10 cellular contexts compared by ENCODE assay signal in the genomic region with DNA sequence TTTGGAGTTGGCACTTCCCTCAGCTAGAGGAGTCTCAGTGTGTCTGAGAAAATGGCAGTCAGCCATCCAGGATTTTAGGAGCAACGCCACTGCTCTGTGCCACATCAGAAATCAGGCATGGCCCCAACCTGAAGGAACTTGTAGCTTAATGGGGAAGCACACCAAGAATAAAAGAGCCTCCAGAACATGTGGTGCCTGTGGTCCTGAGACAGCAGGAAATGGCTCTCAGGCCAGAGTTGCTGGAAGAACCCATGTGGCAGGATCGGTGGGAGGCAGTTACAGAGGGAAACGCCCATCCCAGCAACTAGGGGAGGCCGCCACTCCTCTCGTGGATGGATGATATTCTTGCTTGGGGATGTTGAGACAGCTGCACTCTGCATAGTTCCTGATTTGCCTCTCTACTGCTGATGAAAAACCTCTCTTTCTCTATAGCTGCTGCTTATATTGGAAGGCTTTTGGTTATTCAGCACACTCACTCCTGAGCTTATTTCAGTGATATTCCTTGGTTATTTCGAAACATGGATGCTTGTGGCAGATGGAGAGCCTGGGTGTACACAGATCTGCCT. TPM values are rescaled to one million over a fixed set of nuclear protein-coding genes. Genes with fewer than 3 reads are reported as not detected.
A peak's percentile ranks its signal among the peaks of the same experiment; 100 is the strongest.
DNase-seq lines count a peak whose midpoint lies in the region; ATAC-seq and TF ChIP-seq lines count a peak whose summit lies in the region.
"Had no signal": no experiment of that assay in that cellular context is flagged by ENCODE, and none has a peak within 500 bp of the region (broad histone marks: within the 10 kb centered on the region; RNA-seq: fewer than 3 reads in every experiment).

No MANE protein-coding gene starts in this region.

- no peak overlapping the region for H3K18ac ChIP-seq in mesendoderm (ENCODE audit: low read length)

- no peak for TF ChIP-seq CTCF in activated CD8-positive, alpha-beta T cell treated with anti-CD3 and anti-CD28 coated beads for 36 hours (IDR thresholded peaks at IDR 0.05)
- TF ChIP-seq CTCF in testis (IDR thresholded peaks at IDR 0.05) = no peak

- H3K4me2 ChIP-seq in mesendoderm (ENCODE audit: low read length) = no peak overlapping the region
- H3K4me2 ChIP-seq: BLaER1 treated with 17β-estradiol and CSF1 and Interleukin-3, amounts not matched to agents 10 nM and 100 nM had no signal

- no peak for TF ChIP-seq POLR2A in testis (IDR thresholded peaks at IDR 0.05)

- H3K56ac ChIP-seq in mesendoderm (ENCODE audit: low read length) = no peak overlapping the region

- DNase-seq in activated CD8-positive, alpha-beta T cell treated with anti-CD3 and anti-CD28 coated beads for 36 hours = no peak
- DNase-seq in activated CD8-positive, alpha-beta T cell treated with anti-CD3 and anti-CD28 coated beads, Interleukin-2, amount 10 ng/mL, durations not matched to agents 7 days and 5 days = no peak
- peak; percentile 91 for DNase-seq in amniotic epithelial cell (ENCODE audit: low read depth)
- peak; percentile 72 for DNase-seq in iris pigment epithelial cell (ENCODE audit: low read depth)
- DNase-seq in testis = peak; percentile 7
- DNase-seq in mesendoderm = no peak
- no peak for DNase-seq in NCI-H1105 treated with DMSO at 0.1 percent for 48 hours (lab: John Stamatoyannopoulos, UW)
- DNase-seq: stimulated activated CD4-positive, alpha-beta T cell treated with anti-CD3 and anti-CD28 coated beads, Interleukin-1b, Interleukin-23, amount 100 ng/mL, for 48 hours had no signal

- no peak overlapping the region for H4K8ac ChIP-seq in mesendoderm (ENCODE audit: low read depth, low read length)

- H3K9me3 ChIP-seq in testis = no peaks in the 10 kb centered on the region
- H3K9me3 ChIP-seq: BLaER1 treated with 17β-estradiol and CSF1 and Interleukin-3, amounts not matched to agents 10 nM and 100 nM had no signal

- POLR2A ChIA-PET in activated CD8-positive, alpha-beta T cell treated with anti-CD3 and anti-CD28 coated beads for 36 hours (lab: Charles Lee) = interaction anchor here (0.8 to 1.2 kb wide), 3 partner anchors 18 to 761 kb away, joined by 3 read pairs; a partner anchor contains a TSS
- POLR2A ChIA-PET in activated CD8-positive, alpha-beta T cell treated with anti-CD3 and anti-CD28 coated beads, Interleukin-2, amount 10 ng/mL, durations not matched to agents 7 days and 5 days (lab: Charles Lee) = interaction anchor here (1.1 kb wide), 1 partner anchor 10 kb away, joined by 3 read pairs; no protein-coding TSS in a partner anchor

- 57 to 81% methylated on average over 4 to 6 of the region's 6 CpGs for WGBS in testis, 2 donors
- no CpG with 5 or more reads among the region's 6 CpGs for WGBS in mesendoderm (ENCODE audit: extremely low coverage, insufficient coverage, low lambda C conversion rate)

- H2AK5ac ChIP-seq in mesendoderm (ENCODE audit: low read length) = no peak overlapping the region

- H3K4me3 Mint-ChIP-seq in activated CD8-positive, alpha-beta T cell treated with anti-CD3 and anti-CD28 coated beads for 36 hours = no peak overlapping the region
- no peak overlapping the region for H3K4me3 Mint-ChIP-seq in activated CD8-positive, alpha-beta T cell treated with anti-CD3 and anti-CD28 coated beads, Interleukin-2, amount 10 ng/mL, durations not matched to agents 7 days and 5 days

- H2BK15ac ChIP-seq in mesendoderm (replicated peaks; ENCODE audit: low read depth) = no peak overlapping the region

- H4K5ac ChIP-seq in mesendoderm (ENCODE audit: low read length) = no peak overlapping the region

- peaks cover 40% of the 10 kb centered on the region for H3K36me3 Mint-ChIP-seq in activated CD8-positive, alpha-beta T cell treated with anti-CD3 and anti-CD28 coated beads for 36 hours (ENCODE audit: low read depth)
- H3K36me3 Mint-ChIP-seq in activated CD8-positive, alpha-beta T cell treated with anti-CD3 and anti-CD28 coated beads, Interleukin-2, amount 10 ng/mL, durations not matched to agents 7 days and 5 days (ENCODE audit: low read depth) = peaks cover 61% of the 10 kb centered on the region

- no peaks in the 10 kb centered on the region for H3K27me3 Mint-ChIP-seq in activated CD8-positive, alpha-beta T cell treated with anti-CD3 and anti-CD28 coated beads for 36 hours
- no peaks in the 10 kb centered on the region for H3K27me3 Mint-ChIP-seq in activated CD8-positive, alpha-beta T cell treated with anti-CD3 and anti-CD28 coated beads, Interleukin-2, amount 10 ng/mL, durations not matched to agents 7 days and 5 days (ENCODE audit: low read depth)

- no peak overlapping the region for H3K4me3 ChIP-seq in testis
- no peak overlapping the region for H3K4me3 ChIP-seq in mesendoderm (ENCODE audit: low read length)
- H3K4me3 ChIP-seq: BLaER1 treated with 17β-estradiol and CSF1 and Interleukin-3, amounts not matched to agents 10 nM and 100 nM had no signal

- no peaks in the 10 kb centered on the region for H3K79me1 ChIP-seq in mesendoderm (ENCODE audit: low read length)

- intact Hi-C loops in activated CD8-positive, alpha-beta T cell treated with anti-CD3 and anti-CD28 coated beads for 36 hours (cut with micrococcal nuclease) = no loop called here
- intact Hi-C loops in testis (cut with DNase I; ENCODE audit: low total_unique reads) = no loop called here

- H3K23ac ChIP-seq in mesendoderm (ENCODE audit: low read length) = no peak overlapping the region

- no peaks in the 10 kb centered on the region for H3K4me1 Mint-ChIP-seq in activated CD8-positive, alpha-beta T cell treated with anti-CD3 and anti-CD28 coated beads for 36 hours (ENCODE audit: low read depth)
- H3K4me1 Mint-ChIP-seq in activated CD8-positive, alpha-beta T cell treated with anti-CD3 and anti-CD28 coated beads, Interleukin-2, amount 10 ng/mL, durations not matched to agents 7 days and 5 days (ENCODE audit: low read depth) = no peaks in the 10 kb centered on the region

- no peak overlapping the region for H2BK120ac ChIP-seq in mesendoderm (ENCODE audit: low read depth, low read length)

- no peaks in the 10 kb centered on the region for H3K79me2 ChIP-seq in mesendoderm (ENCODE audit: control insufficient read depth, insufficient read depth, low read length)

- no peak for ATAC-seq in activated CD8-positive, alpha-beta T cell treated with anti-CD3 and anti-CD28 coated beads for 36 hours
- ATAC-seq in activated CD8-positive, alpha-beta T cell treated with anti-CD3 and anti-CD28 coated beads, Interleukin-2, amount 10 ng/mL, durations not matched to agents 7 days and 5 days = no peak
- no peak for ATAC-seq in HG03045 (IDR thresholded peaks at IDR 0.05; ENCODE audit: unreplicated experiment)

- H3K9me3 Mint-ChIP-seq in activated CD8-positive, alpha-beta T cell treated with anti-CD3 and anti-CD28 coated beads for 36 hours = no peaks in the 10 kb centered on the region
- H3K9me3 Mint-ChIP-seq in activated CD8-positive, alpha-beta T cell treated with anti-CD3 and anti-CD28 coated beads, Interleukin-2, amount 10 ng/mL, durations not matched to agents 7 days and 5 days (ENCODE audit: insufficient read depth) = no peaks in the 10 kb centered on the region

- no peaks in the 10 kb centered on the region for H3K27me3 ChIP-seq in testis
- no peaks in the 10 kb centered on the region for H3K27me3 ChIP-seq in mesendoderm (ENCODE audit: insufficient read depth, low read length, poor library complexity)
- H3K27me3 ChIP-seq: BLaER1 treated with 17β-estradiol and CSF1 and Interleukin-3, amounts not matched to agents 10 nM and 100 nM had no signal

- H3K9ac ChIP-seq in mesendoderm (ENCODE audit: low read length) = no peak overlapping the region
- H3K9ac ChIP-seq: BLaER1 treated with 17β-estradiol and CSF1 and Interleukin-3, amounts not matched to agents 10 nM and 100 nM had no signal

- peak overlapping the region; percentile 46 for H3K27ac Mint-ChIP-seq in activated CD8-positive, alpha-beta T cell treated with anti-CD3 and anti-CD28 coated beads for 36 hours
- H3K27ac Mint-ChIP-seq in activated CD8-positive, alpha-beta T cell treated with anti-CD3 and anti-CD28 coated beads, Interleukin-2, amount 10 ng/mL, durations not matched to agents 7 days and 5 days = no peak overlapping the region

- H2BK5ac ChIP-seq in mesendoderm (ENCODE audit: low read length) = no peak overlapping the region

- H3K4ac ChIP-seq in mesendoderm (ENCODE audit: low read depth, low read length) = no peak overlapping the region

- H3K4me1 ChIP-seq in testis (no peaks in the 10 kb centered on the region), mesendoderm (ENCODE audit: control insufficient read depth, low read depth, low read length) (no peaks in the 10 kb centered on the region)

- no peaks in the 10 kb centered on the region for H3K36me3 ChIP-seq in testis (ENCODE audit: low read depth, missing control alignments)
- peaks cover 5% of the 10 kb centered on the region for H3K36me3 ChIP-seq in mesendoderm (ENCODE audit: control insufficient read depth, insufficient read depth, low read length)

- H3K27ac ChIP-seq in testis (no peak overlapping the region), mesendoderm (ENCODE audit: low read depth, low read length) (no peak overlapping the region)

- CTCF ChIA-PET in activated CD8-positive, alpha-beta T cell treated with anti-CD3 and anti-CD28 coated beads for 36 hours (lab: Charles Lee) = interaction anchor here (1.0 to 1.7 kb wide), 3 partner anchors 11 to 98 kb away, joined by 5 to 8 read pairs (median 5); no protein-coding TSS in a partner anchor
- CTCF ChIA-PET in activated CD8-positive, alpha-beta T cell treated with anti-CD3 and anti-CD28 coated beads, Interleukin-2, amount 10 ng/mL, durations not matched to agents 7 days and 5 days (lab: Charles Lee) = interaction anchor here (0.7 to 1.4 kb wide), 2 partner anchors 12 to 18 kb away, joined by 3 read pairs; no protein-coding TSS in a partner anchor

RNA-seq across cellular contexts. Expression of a gene that starts 52.5 kb away (rescaled TPM):
- 1 to 10 TPM; 2.9 to 3.3 TPM for total RNA-seq in activated CD8-positive, alpha-beta T cell treated with anti-CD3 and anti-CD28 coated beads for 36 hours
- total RNA-seq in activated CD8-positive, alpha-beta T cell treated with anti-CD3 and anti-CD28 coated beads, Interleukin-2, amount 10 ng/mL, durations not matched to agents 7 days and 5 days = 1 to 10 TPM; 5.3 TPM
- 10 to 100 TPM; 42.6 to 50.1 TPM for total RNA-seq in testis
- 19.6 TPM for polyA plus RNA-seq in testis (ENCODE audit: insufficient read depth, low read depth, low replicate concordance)
- 4.3 TPM for polyA plus RNA-seq in mesendoderm (2013, experiment 1 of 2)
- polyA plus RNA-seq in mesendoderm (2013, experiment 2 of 2) = 4.4 TPM

Comparison
In these comparisons a context has a peak if more than half of its experiments do, and no peak if none do; other contexts are left out.
1. DNase-seq: peak in amniotic epithelial cell (single experiment), iris pigment epithelial cell (single experiment) and testis (single experiment); none in activated CD8-positive, alpha-beta T cell treated with anti-CD3 and anti-CD28 coated beads for 36 hours (single experiment), activated CD8-positive, alpha-beta T cell treated with anti-CD3 and anti-CD28 coated beads, Interleukin-2, amount 10 ng/mL, durations not matched to agents 7 days and 5 days (single experiment), mesendoderm (single experiment) and NCI-H1105 treated with DMSO at 0.1 percent for 48 hours (single experiment).
2. RNA of a gene that starts 52.5 kb away (total RNA-seq): 42.6 to 50.1 TPM in testis; 5.3 TPM in activated CD8-positive, alpha-beta T cell treated with anti-CD3 and anti-CD28 coated beads, Interleukin-2, amount 10 ng/mL, durations not matched to agents 7 days and 5 days and 2.9 to 3.3 TPM in activated CD8-positive, alpha-beta T cell treated with anti-CD3 and anti-CD28 coated beads for 36 hours; every median in the first group is over 4 times any median in the second.